Comparison of ENCODE assay signal across 18 cellular contexts in the genomic region with DNA sequence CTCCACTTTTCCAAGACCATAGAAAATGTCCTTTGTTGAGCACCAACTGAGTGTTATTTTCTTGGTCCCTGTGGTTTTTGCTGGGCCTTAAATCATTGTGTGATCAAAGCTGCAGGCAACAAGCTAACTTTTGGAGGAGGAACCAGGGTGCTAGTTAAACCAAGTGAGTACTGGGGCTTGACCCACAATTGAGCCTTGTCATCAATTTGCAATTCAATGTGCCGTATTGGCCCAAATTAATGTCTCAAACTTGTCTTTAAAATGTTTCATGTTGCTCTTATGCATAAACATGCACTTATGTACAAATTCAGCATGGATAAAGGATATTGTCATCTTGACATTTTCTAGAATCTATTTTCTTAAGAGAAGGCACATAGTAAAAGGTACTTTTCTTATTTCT.
A peak's percentile ranks its signal among the peaks of the same experiment; 100 is the strongest.
DNase-seq lines count a peak whose midpoint lies in the region; ATAC-seq and TF ChIP-seq lines count a peak whose summit lies in the region.
"Had no signal": no experiment of that assay in that cellular context is flagged by ENCODE, and none has a peak within 500 bp of the region (broad histone marks: within the 10 kb centered on the region; RNA-seq: fewer than 3 reads in every experiment).

No MANE protein-coding gene starts in this region.

- peaks cover 60% of the 10 kb centered on the region for H3K36me3 ChIP-seq in CD4-positive, alpha-beta memory T cell (ENCODE audit: insufficient read depth, low read length)
- no peaks in the 10 kb centered on the region for H3K36me3 ChIP-seq in tibial artery
- H3K36me3 ChIP-seq: thoracic aorta had no signal

- peak overlapping the region; percentile 96 for H3K27ac Mint-ChIP-seq in activated CD8-positive, alpha-beta memory T cell treated with anti-CD3 and anti-CD28 coated beads, Interleukin-2, amount 10 ng/mL, durations not matched to agents 7 days and 5 days
- H3K27ac Mint-ChIP-seq in CD4-positive, alpha-beta memory T cell, result peak overlapping the region; percentile 86 to 100 (median 96)
- peak overlapping the region; percentile 91 for H3K27ac Mint-ChIP-seq in activated CD4-positive, alpha-beta memory T cell treated with anti-CD3 and anti-CD28 coated beads, Interleukin-2, amount 10 ng/mL, durations not matched to agents 7 days and 5 days
- H3K27ac Mint-ChIP-seq in immature natural killer cell, result peak overlapping the region in 4 of 6 donors; percentile 37 to 63 (median 46)

- H3K9me3 ChIP-seq in CD4-positive, alpha-beta memory T cell (ENCODE audit: control insufficient read depth in 1 of 2, low read length in 2 of 2), result no peaks in the 10 kb centered on the region
- H3K9me3 ChIP-seq in tibial artery, result no peaks in the 10 kb centered on the region
- H3K9me3 ChIP-seq: thoracic aorta had no signal

- H3K4me3 Mint-ChIP-seq in activated CD8-positive, alpha-beta memory T cell treated with anti-CD3 and anti-CD28 coated beads, Interleukin-2, amount 10 ng/mL, durations not matched to agents 7 days and 5 days, result peak overlapping the region; percentile 80
- peak overlapping the region; percentile 83 to 91 (median 90) for H3K4me3 Mint-ChIP-seq in CD4-positive, alpha-beta memory T cell
- H3K4me3 Mint-ChIP-seq in activated CD4-positive, alpha-beta memory T cell treated with anti-CD3 and anti-CD28 coated beads, Interleukin-2, amount 10 ng/mL, durations not matched to agents 7 days and 5 days, result peak overlapping the region; percentile 78
- H3K4me3 Mint-ChIP-seq in immature natural killer cell, result no peak overlapping the region

- no peaks in the 10 kb centered on the region for H3K9me3 Mint-ChIP-seq in activated CD8-positive, alpha-beta memory T cell treated with anti-CD3 and anti-CD28 coated beads, Interleukin-2, amount 10 ng/mL, durations not matched to agents 7 days and 5 days (ENCODE audit: low read depth)
- peaks cover 0 to 2% (median 0%) of the 10 kb centered on the region in 8 donors for H3K9me3 Mint-ChIP-seq in CD4-positive, alpha-beta memory T cell
- no peaks in the 10 kb centered on the region for H3K9me3 Mint-ChIP-seq in activated CD4-positive, alpha-beta memory T cell treated with anti-CD3 and anti-CD28 coated beads, Interleukin-2, amount 10 ng/mL, durations not matched to agents 7 days and 5 days
- H3K9me3 Mint-ChIP-seq in immature natural killer cell, result no peaks in the 10 kb centered on the region

- H3K36me3 Mint-ChIP-seq in activated CD8-positive, alpha-beta memory T cell treated with anti-CD3 and anti-CD28 coated beads, Interleukin-2, amount 10 ng/mL, durations not matched to agents 7 days and 5 days, result peaks cover 92% of the 10 kb centered on the region
- peaks cover 90% of the 10 kb centered on the region in 2 donors for H3K36me3 Mint-ChIP-seq in CD4-positive, alpha-beta memory T cell
- peaks cover 93% of the 10 kb centered on the region for H3K36me3 Mint-ChIP-seq in activated CD4-positive, alpha-beta memory T cell treated with anti-CD3 and anti-CD28 coated beads, Interleukin-2, amount 10 ng/mL, durations not matched to agents 7 days and 5 days (ENCODE audit: low read depth)
- H3K36me3 Mint-ChIP-seq in immature natural killer cell, result peaks cover 10 to 11% (median 10%) of the 10 kb centered on the region in 3 donors

- no peaks in the 10 kb centered on the region for H3K27me3 Mint-ChIP-seq in activated CD8-positive, alpha-beta memory T cell treated with anti-CD3 and anti-CD28 coated beads, Interleukin-2, amount 10 ng/mL, durations not matched to agents 7 days and 5 days
- H3K27me3 Mint-ChIP-seq in CD4-positive, alpha-beta memory T cell, result no peaks in the 10 kb centered on the region
- H3K27me3 Mint-ChIP-seq in activated CD4-positive, alpha-beta memory T cell treated with anti-CD3 and anti-CD28 coated beads, Interleukin-2, amount 10 ng/mL, durations not matched to agents 7 days and 5 days, result no peaks in the 10 kb centered on the region
- H3K27me3 Mint-ChIP-seq in immature natural killer cell (ENCODE audit: low read depth in 3 of 3), result peaks cover 0 to 2% (median 0%) of the 10 kb centered on the region in 3 donors

- H3K27me3 ChIP-seq in CD4-positive, alpha-beta memory T cell (ENCODE audit: insufficient read depth, low read length), result no peaks in the 10 kb centered on the region
- H3K27me3 ChIP-seq in tibial artery, result no peaks in the 10 kb centered on the region

- POLR2A ChIA-PET in CD4-positive, alpha-beta memory T cell (lab: Charles Lee; ENCODE audit: partially characterized antibody), result interaction anchor here (0.9 to 20.6 kb wide), 16 partner anchors 7 to 814 kb away, joined by 3 to 1762 read pairs (median 6); partner anchors contain the start of gene DAD1
- POLR2A ChIA-PET in activated CD4-positive, alpha-beta memory T cell treated with anti-CD3 and anti-CD28 coated beads, Interleukin-2, amount 10 ng/mL, durations not matched to agents 7 days and 5 days (lab: Charles Lee), result interaction anchor here (0.8 to 12.3 kb wide), 8 partner anchors 13 to 675 kb away, joined by 3 to 707 read pairs (median 119); no protein-coding TSS in a partner anchor

- peaks cover 88% of the 10 kb centered on the region for H3K4me1 Mint-ChIP-seq in activated CD8-positive, alpha-beta memory T cell treated with anti-CD3 and anti-CD28 coated beads, Interleukin-2, amount 10 ng/mL, durations not matched to agents 7 days and 5 days
- peaks cover 73 to 99% (median 82%) of the 10 kb centered on the region in 4 donors for H3K4me1 Mint-ChIP-seq in CD4-positive, alpha-beta memory T cell
- H3K4me1 Mint-ChIP-seq in activated CD4-positive, alpha-beta memory T cell treated with anti-CD3 and anti-CD28 coated beads, Interleukin-2, amount 10 ng/mL, durations not matched to agents 7 days and 5 days, result peaks cover 89% of the 10 kb centered on the region
- peaks cover 53 to 78% of the 10 kb centered on the region in 2 donors for H3K4me1 Mint-ChIP-seq in immature natural killer cell

- no peak for ATAC-seq in activated CD8-positive, alpha-beta memory T cell treated with anti-CD3 and anti-CD28 coated beads, Interleukin-2, amount 10 ng/mL, durations not matched to agents 7 days and 5 days

- peak overlapping the region; percentile 76 for H3K27ac ChIP-seq in CD4-positive, alpha-beta memory T cell (ENCODE audit: low read depth, low read length)
- H3K27ac ChIP-seq in tibial artery, result no peak overlapping the region
- H3K27ac ChIP-seq: thoracic aorta had no signal

- peak overlapping the region; percentile 33 to 39 for H3K4me3 ChIP-seq in CD4-positive, alpha-beta memory T cell (ENCODE audit: low read length in 2 of 2)
- H3K4me3 ChIP-seq in tibial artery, result no peak overlapping the region
- H3K4me3 ChIP-seq: thoracic aorta had no signal

- CTCF ChIA-PET in activated CD8-positive, alpha-beta memory T cell treated with anti-CD3 and anti-CD28 coated beads, Interleukin-2, amount 10 ng/mL, durations not matched to agents 7 days and 5 days (lab: Charles Lee), result interaction anchor here (0.9 to 7.3 kb wide), 10 partner anchors 8 to 549 kb away, joined by 3 to 48 read pairs (median 4); no protein-coding TSS in a partner anchor
- CTCF ChIA-PET in CD4-positive, alpha-beta memory T cell (lab: Charles Lee; ENCODE audit: partially characterized antibody), result interaction anchor here (0.5 to 3.8 kb wide), 8 partner anchors 11 to 305 kb away, joined by 3 to 29 read pairs (median 8); no protein-coding TSS in a partner anchor
- CTCF ChIA-PET in activated CD4-positive, alpha-beta memory T cell treated with anti-CD3 and anti-CD28 coated beads, Interleukin-2, amount 10 ng/mL, durations not matched to agents 7 days and 5 days (lab: Charles Lee), result interaction anchor here (1.4 to 4.5 kb wide), 6 partner anchors 8 to 44 kb away, joined by 4 to 28 read pairs (median 7); no protein-coding TSS in a partner anchor

- H3K4me1 ChIP-seq in CD4-positive, alpha-beta memory T cell (ENCODE audit: insufficient read depth, low read length), result peaks cover 97% of the 10 kb centered on the region
- peaks cover 0 to 19% (median 7%) of the 10 kb centered on the region in 4 donors for H3K4me1 ChIP-seq in tibial artery

- intact Hi-C loops in CD4-positive, alpha-beta memory T cell (cut with micrococcal nuclease), result loop anchor here (1.0 kb wide), 2 partner anchors 8 to 9 kb away; no protein-coding TSS in a partner anchor
- intact Hi-C loops in tibial artery (cut with DNase I; ENCODE audit: low total_unique reads), result no loop called here

- no peak for TF ChIP-seq CTCF in tibial artery (IDR thresholded peaks at IDR 0.05)

- no peak for DNase-seq in activated CD8-positive, alpha-beta memory T cell treated with anti-CD3 and anti-CD28 coated beads, Interleukin-2, amount 10 ng/mL, durations not matched to agents 7 days and 5 days
- no peak for DNase-seq in activated CD8-positive, alpha-beta memory T cell treated with anti-CD3 and anti-CD28 coated beads, Interleukin-2, amount 50 U/mL, for 48 hours
- DNase-seq in CD4-positive, alpha-beta memory T cell, result no peak
- DNase-seq in activated CD4-positive, alpha-beta memory T cell treated with anti-CD3 and anti-CD28 coated beads, Interleukin-2, amount 10 ng/mL, durations not matched to agents 7 days and 5 days, result no peak
- DNase-seq in immature natural killer cell (no peak), tibial artery (no peak), HK-2 (ENCODE audit: unreplicated experiment) (no peak), OCI-M2 (lab: John Stamatoyannopoulos, UW; ENCODE audit: unreplicated experiment) (no peak)
- DNase-seq: activated CD4-positive, alpha-beta T cell treated with anti-CD3 and anti-CD28 coated beads, Interleukin-2, amount 50 U/mL, for 48 hours; activated effector memory CD4-positive, alpha-beta T cell treated with Interleukin-2 at 50 U/mL for 16 hours; C1 segment of cervical spinal cord; foreskin melanocyte; KBM-7; kidney glomerular epithelial cell; NCI-H1694 treated with DMSO at 0.1 percent for 48 hours; NCI-H69; retina had no signal

Comparison
In these comparisons a context has a peak if more than half of its experiments do, and no peak if none do; other contexts are left out.
1. H3K27ac Mint-ChIP-seq: peak in every context shown above with its lines; median percentile 96 in activated CD8-positive, alpha-beta memory T cell treated with anti-CD3 and anti-CD28 coated beads, Interleukin-2, amount 10 ng/mL, durations not matched to agents 7 days and 5 days; 96 in CD4-positive, alpha-beta memory T cell; 91 in activated CD4-positive, alpha-beta memory T cell treated with anti-CD3 and anti-CD28 coated beads, Interleukin-2, amount 10 ng/mL, durations not matched to agents 7 days and 5 days; 46 in immature natural killer cell.
2. H3K4me3 Mint-ChIP-seq: peak in activated CD8-positive, alpha-beta memory T cell treated with anti-CD3 and anti-CD28 coated beads, Interleukin-2, amount 10 ng/mL, durations not matched to agents 7 days and 5 days (single experiment), CD4-positive, alpha-beta memory T cell (8 of 8) and activated CD4-positive, alpha-beta memory T cell treated with anti-CD3 and anti-CD28 coated beads, Interleukin-2, amount 10 ng/mL, durations not matched to agents 7 days and 5 days (single experiment); none in immature natural killer cell (0 of 5).
3. H3K4me3 ChIP-seq: peak in CD4-positive, alpha-beta memory T cell (2 of 2); none in tibial artery (0 of 2).